ENCODE assay signal across 11 cellular contexts in the genomic region with DNA sequence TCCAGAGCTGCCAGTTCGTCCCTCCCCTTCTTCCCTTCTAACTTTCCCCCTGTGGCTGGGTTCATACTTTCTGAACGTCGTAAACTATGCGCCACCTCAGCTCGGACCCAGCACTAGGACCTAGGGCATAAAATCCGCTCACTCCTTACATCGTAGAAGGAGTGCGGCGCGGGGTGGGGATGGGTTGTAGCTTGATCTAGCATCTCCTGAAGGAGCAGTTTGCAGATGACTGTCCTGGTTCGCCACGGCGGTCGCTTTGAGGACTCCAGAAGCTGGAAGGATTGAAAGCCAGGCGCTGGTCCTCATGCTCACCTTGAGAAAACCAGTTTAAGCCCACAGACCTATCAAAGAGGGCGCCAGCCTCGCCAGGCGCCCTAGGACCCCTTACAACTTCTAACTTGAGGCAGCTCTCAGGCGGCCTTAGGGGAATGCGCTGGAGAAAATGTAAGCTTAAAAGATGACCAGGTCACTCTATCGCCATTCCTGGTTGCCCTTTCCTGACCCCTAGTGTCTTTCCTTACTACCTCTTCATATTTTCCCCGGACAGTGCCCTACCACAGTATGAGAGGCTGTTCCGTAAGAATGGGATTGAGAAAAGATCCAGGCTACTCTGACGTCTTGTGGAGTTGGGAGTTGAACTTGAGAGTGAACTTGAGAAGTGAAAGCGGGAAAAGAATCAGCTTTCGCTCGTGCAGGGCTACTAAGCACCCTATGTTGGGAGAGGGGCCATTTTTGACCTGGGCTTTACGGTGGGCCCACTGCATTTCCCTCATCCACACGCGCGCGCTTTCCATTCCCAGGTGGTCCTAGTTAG. TPM values are rescaled to one million over a fixed set of nuclear protein-coding genes. Genes with fewer than 3 reads are reported as not detected.
DNase-seq lines count a peak whose midpoint lies in the region; ATAC-seq and TF ChIP-seq lines count a peak whose summit lies in the region.
"Had no signal": no experiment of that assay in that cellular context is flagged by ENCODE, and none has a peak within 500 bp of the region (broad histone marks: within the 10 kb centered on the region; RNA-seq: fewer than 3 reads in every experiment).

No MANE protein-coding gene starts in this region.

- H3K4me2 ChIP-seq in H9 (ENCODE audit: insufficient read depth, insufficient read length, low read length), result peak overlapping the region; percentile 94
- H3K4me2 ChIP-seq in skeletal muscle satellite cell (ENCODE audit: low read length), result peak overlapping the region; percentile 80

- WGBS in H9 (ENCODE audit: extremely low coverage, insufficient read length, low lambda C conversion rate), result no CpG with 5 or more reads among the region's 32 CpGs

- no peaks in the 10 kb centered on the region for H4K20me1 ChIP-seq in H9 (ENCODE audit: control insufficient read depth, insufficient read depth, insufficient read length)

- peak overlapping the region; percentile 29 for H3K9ac ChIP-seq in H9 (ENCODE audit: extremely low read depth, insufficient read length, low read length)
- H3K9ac ChIP-seq in skeletal muscle satellite cell (ENCODE audit: low read depth, low read length), result no peak overlapping the region

- H4K8ac ChIP-seq in H9 (replicated peaks; ENCODE audit: insufficient read length, low read depth, low read length), result no peak overlapping the region

- peaks cover 40% of the 10 kb centered on the region for H3K23me2 ChIP-seq in H9 (ENCODE audit: insufficient read length, low read depth, low read length, poor library complexity, severe bottlenecking)

- H3T11ph ChIP-seq in H9 (ENCODE audit: low read length), result no peak overlapping the region

- H3K14ac ChIP-seq in H9 (ENCODE audit: insufficient read depth, low read length), result no peak overlapping the region

- CTCF ChIA-PET in Caco-2 (lab: Charles Lee), result no interaction called here

- H3K4me1 ChIP-seq in H9 (ENCODE audit: insufficient read depth, low read length), result no peaks in the 10 kb centered on the region
- H3K4me1 ChIP-seq in skeletal muscle satellite cell (ENCODE audit: control insufficient read depth, insufficient read depth, low read length), result peaks cover 19% of the 10 kb centered on the region
- H3K4me1 ChIP-seq in Caco-2, result no peaks in the 10 kb centered on the region

- H4K5ac ChIP-seq in H9 (ENCODE audit: insufficient read length, low read depth, low read length), result no peak overlapping the region

- no peak overlapping the region for H4K91ac ChIP-seq in H9 (ENCODE audit: insufficient read length, low read depth, low read length)

- no peak overlapping the region for H3K56ac ChIP-seq in H9 (ENCODE audit: insufficient read length, low read depth, low read length)

- H2BK15ac ChIP-seq in H9 (ENCODE audit: low read depth, low read length), result no peak overlapping the region

- no peaks in the 10 kb centered on the region for H3K79me2 ChIP-seq in H9 (ENCODE audit: insufficient read depth, low read length)

- no peak overlapping the region for H2BK120ac ChIP-seq in H9 (ENCODE audit: low read depth, low read length, poor library complexity, severe bottlenecking)

- no peak overlapping the region for H3K18ac ChIP-seq in H9 (ENCODE audit: insufficient read length, low read depth, low read length)

- H3K27me3 Mint-ChIP-seq in H9 (ENCODE audit: low read depth), result peaks cover 72% of the 10 kb centered on the region
- H3K27me3 Mint-ChIP-seq in activated naive CD8-positive, alpha-beta T cell treated with anti-CD3 and anti-CD28 coated beads, Interleukin-2, amount 10 ng/mL, durations not matched to agents 7 days and 5 days, result peaks cover 60% of the 10 kb centered on the region
- H3K27me3 Mint-ChIP-seq in Caco-2 (ENCODE audit: insufficient read depth, unreplicated experiment), result peaks cover 7% of the 10 kb centered on the region

- no peak overlapping the region for H2BK12ac ChIP-seq in H9 (ENCODE audit: insufficient read length, low read depth, low read length)

- H3K4me3 ChIP-seq in iPS-11a (ENCODE audit: low read depth, low read length), result peak overlapping the region; percentile 61
- H3K4me3 ChIP-seq in skeletal muscle satellite cell (ENCODE audit: low read length), result peak overlapping the region; percentile 70
- no peak overlapping the region for H3K4me3 ChIP-seq in Caco-2 (ENCODE audit: low read depth, low read length)
- H3K4me3 ChIP-seq: right lobe of liver had no signal

- H3K79me1 ChIP-seq in H9 (ENCODE audit: insufficient read depth, low read depth, low read length, poor library complexity, severe bottlenecking), result no peaks in the 10 kb centered on the region

- no peak for ATAC-seq in activated naive CD8-positive, alpha-beta T cell treated with anti-CD3 and anti-CD28 coated beads, Interleukin-2, amount 10 ng/mL, durations not matched to agents 7 days and 5 days (ENCODE audit: low read depth)
- ATAC-seq in HG02885 (IDR thresholded peaks at IDR 0.05; ENCODE audit: poor library complexity, unreplicated experiment), result no peak
- ATAC-seq: right lobe of liver had no signal

- peaks cover 18% of the 10 kb centered on the region; the same call in 1 of the 2 replicates for H3K27me3 ChIP-seq in H9 (ENCODE audit: insufficient read depth, low read length)
- H3K27me3 ChIP-seq in skeletal muscle satellite cell (ENCODE audit: control insufficient read depth, insufficient read depth, low read length), result peaks cover 52% of the 10 kb centered on the region
- no peaks in the 10 kb centered on the region for H3K27me3 ChIP-seq in Caco-2 (replicated peaks; ENCODE audit: control insufficient read depth, insufficient read depth, low read length)

- no peak overlapping the region for H3K4ac ChIP-seq in H9 (ENCODE audit: low read depth, low read length)

- H3K36me3 Mint-ChIP-seq in H9 (ENCODE audit: insufficient read depth in 1 of 3, low read depth in 3 of 3), result no peaks in the 10 kb centered on the region
- H3K36me3 Mint-ChIP-seq in activated naive CD8-positive, alpha-beta T cell treated with anti-CD3 and anti-CD28 coated beads, Interleukin-2, amount 10 ng/mL, durations not matched to agents 7 days and 5 days, result no peaks in the 10 kb centered on the region
- H3K36me3 Mint-ChIP-seq in Caco-2 (ENCODE audit: insufficient read depth, unreplicated experiment), result no peaks in the 10 kb centered on the region

- TF ChIP-seq CTCF in H9 (conservative IDR thresholded peaks at IDR 0.05), result peak; percentile 25; the same call in 1 of the 3 replicates
- no peak for TF ChIP-seq CTCF in Caco-2 (IDR thresholded peaks at IDR 0.05; ENCODE audit: insufficient read depth in 1 of 2, low read depth in 1 of 2, low read length in 1 of 2, severe bottlenecking in 1 of 2, unreplicated experiment in 1 of 2)

- H2BK5ac ChIP-seq in H9 (ENCODE audit: insufficient read length, low read length), result no peak overlapping the region

- no peak overlapping the region for H2BK20ac ChIP-seq in H9 (ENCODE audit: low read depth, low read length, poor library complexity, severe bottlenecking)

- POLR2A ChIA-PET in activated naive CD8-positive, alpha-beta T cell treated with anti-CD3 and anti-CD28 coated beads, Interleukin-2, amount 10 ng/mL, durations not matched to agents 7 days and 5 days (lab: Charles Lee), result no interaction called here
- POLR2A ChIA-PET in Caco-2 (lab: Charles Lee), result no interaction called here

- no peak overlapping the region for H2AFZ ChIP-seq in H9 (ENCODE audit: low read length)

- H3K4me3 Mint-ChIP-seq in H9 (peak overlapping the region; percentile 73 to 95), Caco-2 (ENCODE audit: unreplicated experiment) (no peak overlapping the region)
- peak overlapping the region; percentile 58 for H3K4me3 Mint-ChIP-seq in activated naive CD8-positive, alpha-beta T cell treated with anti-CD3 and anti-CD28 coated beads, Interleukin-2, amount 10 ng/mL, durations not matched to agents 7 days and 5 days

- H3K27ac Mint-ChIP-seq in H9, result no peak overlapping the region; a peak in 1 of 7 replicates
- H3K27ac Mint-ChIP-seq in activated naive CD8-positive, alpha-beta T cell treated with anti-CD3 and anti-CD28 coated beads, Interleukin-2, amount 10 ng/mL, durations not matched to agents 7 days and 5 days, result no peak overlapping the region
- H3K27ac Mint-ChIP-seq in Caco-2 (ENCODE audit: unreplicated experiment), result no peak overlapping the region

- no peaks in the 10 kb centered on the region for H3K36me3 ChIP-seq in skeletal muscle satellite cell (ENCODE audit: insufficient read depth, low read length)
- H3K36me3 ChIP-seq in Caco-2 (ENCODE audit: control insufficient read depth, insufficient read depth, low read length), result no peaks in the 10 kb centered on the region
- H3K36me3 ChIP-seq: right lobe of liver had no signal

- no peak overlapping the region for H2AK5ac ChIP-seq in H9 (ENCODE audit: insufficient read length, low read length)

- H3K27ac ChIP-seq in H9 (ENCODE audit: insufficient read length, low read depth, low read length), result no peak overlapping the region
- H3K27ac ChIP-seq: right lobe of liver had no signal

- H3K9me3 Mint-ChIP-seq in H9 (peaks cover 0 to 3% of the 10 kb centered on the region in 2 experiments; a peak in 1 of 5 replicates), Caco-2 (ENCODE audit: unreplicated experiment) (no peaks in the 10 kb centered on the region)
- H3K9me3 Mint-ChIP-seq in activated naive CD8-positive, alpha-beta T cell treated with anti-CD3 and anti-CD28 coated beads, Interleukin-2, amount 10 ng/mL, durations not matched to agents 7 days and 5 days, result no peaks in the 10 kb centered on the region

- H3K23ac ChIP-seq in H9 (ENCODE audit: insufficient read length, low read depth, low read length), result no peak overlapping the region

- H3K9me3 ChIP-seq in H9 (ENCODE audit: control insufficient read depth, low read depth, low read length), result no peaks in the 10 kb centered on the region
- H3K9me3 ChIP-seq in skeletal muscle satellite cell (replicated peaks; ENCODE audit: low read length), result no peaks in the 10 kb centered on the region
- no peaks in the 10 kb centered on the region for H3K9me3 ChIP-seq in Caco-2
- H3K9me3 ChIP-seq: right lobe of liver had no signal

- BruUV-seq in Caco-2 (replicated peaks; lab: Mats Ljungman, UMichigan), result no TSS peak

- DNase-seq in H9 (peak; percentile 43), Caco-2 (no peak)
- DNase-seq in activated naive CD8-positive, alpha-beta T cell treated with anti-CD3 and anti-CD28 coated beads, Interleukin-2, amount 10 ng/mL, durations not matched to agents 7 days and 5 days, result peak; percentile 26
- DNase-seq in central memory CD4-positive, alpha-beta T cell, result no peak
- DNase-seq in effector CD8-positive, alpha-beta T cell (lab: John Stamatoyannopoulos, UW), result no peak
- DNase-seq: effector memory CD4-positive, alpha-beta T cell; NCI-H1417 treated with DMSO at 0.1 percent for 48 hours; right lobe of liver had no signal

- peaks cover 39 to 44% of the 10 kb centered on the region in 2 experiments for H3K4me1 Mint-ChIP-seq in H9
- peaks cover 26% of the 10 kb centered on the region for H3K4me1 Mint-ChIP-seq in activated naive CD8-positive, alpha-beta T cell treated with anti-CD3 and anti-CD28 coated beads, Interleukin-2, amount 10 ng/mL, durations not matched to agents 7 days and 5 days
- H3K4me1 Mint-ChIP-seq in Caco-2 (ENCODE audit: low read depth, unreplicated experiment), result peaks cover 6% of the 10 kb centered on the region

- intact Hi-C loops in Caco-2 (cut with micrococcal nuclease; ENCODE audit: unreplicated experiment), result no loop called here

RNA-seq across cellular contexts. Expression of gene RORB, which starts 2.8 kb away (rescaled TPM):
- total RNA-seq in H9 (2021), result 0.26 and 0.31 TPM in 2 replicates
- total RNA-seq in activated naive CD8-positive, alpha-beta T cell treated with anti-CD3 and anti-CD28 coated beads, Interleukin-2, amount 10 ng/mL, durations not matched to agents 7 days and 5 days, result under 1 TPM; 0.03 TPM
- total RNA-seq in skeletal muscle satellite cell (2012; rRNA removed), result 0.25 and 0.66 TPM in 2 replicates
- not detected in 2 replicates for total RNA-seq in Caco-2 (2022)

Comparison
In these comparisons a context has a peak if more than half of its experiments do, and no peak if none do; other contexts are left out.
1. DNase-seq: peak in H9 (single experiment) and activated naive CD8-positive, alpha-beta T cell treated with anti-CD3 and anti-CD28 coated beads, Interleukin-2, amount 10 ng/mL, durations not matched to agents 7 days and 5 days (single experiment); none in central memory CD4-positive, alpha-beta T cell (single experiment), Caco-2 (0 of 2) and effector CD8-positive, alpha-beta T cell (single experiment).